ENCODE assay signal across 17 cellular contexts in genomic region chr17:15744885-15745284, GRCh38. TPM values are rescaled to one million over a fixed set of nuclear protein-coding genes. Genes with fewer than 3 reads are reported as not detected.
A peak's percentile ranks its signal among the peaks of the same experiment; 100 is the strongest.
DNase-seq lines count a peak whose midpoint lies in the region; FAIRE-seq lines count a peak whose summit lies in the region.
"Had no signal": no experiment of that assay in that cellular context is flagged by ENCODE, and none has a peak within 500 bp of the region (broad histone marks: within the 10 kb centered on the region; RNA-seq: fewer than 3 reads in every experiment).

No MANE protein-coding gene starts in this region.

- FAIRE-seq in urothelium cell line (lab: Jason Lieb, UNC), result no peak

- DNase-seq in GM03348 (ENCODE audit: low spot score), result peak; percentile 2
- peak; percentile 80 for DNase-seq in NCI-H1105 treated with DMSO at 0.1 percent for 48 hours (lab: John Stamatoyannopoulos, UW)
- DNase-seq in astrocyte of the hippocampus (ENCODE audit: low read depth, low spot score), result peak; percentile 86
- DNase-seq in non-pigmented ciliary epithelial cell (ENCODE audit: low read depth), result peak; percentile 3
- no peak for DNase-seq in hypothalamus (lab: John Stamatoyannopoulos, UW)
- no peak for DNase-seq in mesenteric fat pad (ENCODE audit: low spot score)
- DNase-seq in urothelium cell line (ENCODE audit: low spot score), result no peak
- DNase-seq: activated CD8-positive, alpha-beta T cell treated with anti-CD3 and anti-CD28 coated beads for 36 hours; activated effector memory CD4-positive, alpha-beta T cell treated with anti-CD3 and anti-CD28 coated beads, Interleukin-2, amount 50 U/mL, for 16 hours; CD4-positive, CD25-positive, alpha-beta regulatory T cell; dorsolateral prefrontal cortex; NCI-H187 treated with DMSO at 0.1 percent for 48 hours; nephron progenitor cell; right cardiac atrium; stimulated activated CD4-positive, alpha-beta T cell treated with anti-CD3 and anti-CD28 coated beads, Interleukin-2, amount 100 ng/mL, for 24 hours; transverse colon had no signal

RNA-seq across cellular contexts. Expression of gene TBC1D26, which starts 12.8 kb away (rescaled TPM):
- total RNA-seq in mesenteric fat pad, result not detected
- total RNA-seq: OCI-LY7, right cardiac atrium had no signal

RNA-seq across cellular contexts. Expression of gene ZNF286A, which starts 45.3 kb away (rescaled TPM):
- total RNA-seq in mesenteric fat pad, result 9.4 TPM

Comparison
In these comparisons a context has a peak if more than half of its experiments do, and no peak if none do; other contexts are left out.
1. DNase-seq: peak in GM03348 (single experiment), NCI-H1105 treated with DMSO at 0.1 percent for 48 hours (single experiment), astrocyte of the hippocampus (single experiment) and non-pigmented ciliary epithelial cell (single experiment); none in hypothalamus (0 of 51), mesenteric fat pad (single experiment) and urothelium cell line (single experiment).